ENCODE assay signal across 1 cellular context in genomic region chr3:160754855-160755747, GRCh38.
TF ChIP-seq lines count a peak whose summit lies in the region.

No MANE protein-coding gene starts in this region.

TF ChIP-seq in K562, 482 proteins besides CTCF, POLR2A, EP300 and RAD21 (continued from another document and continues in another):
- no peak for TF ChIP-seq ETV1 (tag; conservative IDR thresholded peaks at IDR 0.05; ENCODE audit: low read depth)
- no peak for TF ChIP-seq SMAD2 (IDR thresholded peaks at IDR 0.05; ENCODE audit: low read depth, low read length)
- no peak for TF ChIP-seq CEBPG (CRISPR knock-in tag; IDR thresholded peaks at IDR 0.05)
- no peak for TF ChIP-seq CEBPG (tag; conservative IDR thresholded peaks at IDR 0.05 in 1 of 2, IDR thresholded peaks at IDR 0.05 in 1 of 2)
- no peak for TF ChIP-seq PYGO2 (tag; IDR thresholded peaks at IDR 0.05)
- TF ChIP-seq GTF2B (IDR thresholded peaks at IDR 0.05; ENCODE audit: extremely low read depth, insufficient read length): no peak
- no peak for TF ChIP-seq ZHX1 (conservative IDR thresholded peaks at IDR 0.05; ENCODE audit: low read length)
- TF ChIP-seq SMAD4 (CRISPR knock-in tag; conservative IDR thresholded peaks at IDR 0.05): peak; percentile 46; the same call in 1 of the 2 replicates
- no peak for TF ChIP-seq CHAMP1 (IDR thresholded peaks at IDR 0.05)
- no peak for TF ChIP-seq MCM2 (IDR thresholded peaks at IDR 0.05; ENCODE audit: low read depth)
- no peak for TF ChIP-seq BRD4 (IDR thresholded peaks at IDR 0.05)
- TF ChIP-seq AFF4 (CRISPR knock-in tag; IDR thresholded peaks at IDR 0.05): no peak
- no peak for TF ChIP-seq E2F3 (CRISPR knock-in tag; IDR thresholded peaks at IDR 0.05)
- 0 out of 2 replicates have a peak, but pooled peaks have one; percentile 19 for TF ChIP-seq CBX1 (IDR thresholded peaks at IDR 0.05; ENCODE audit: low read depth)
- no peak for TF ChIP-seq DACH1 (IDR thresholded peaks at IDR 0.05; ENCODE audit: partially characterized antibody)
- TF ChIP-seq L3MBTL2 (IDR thresholded peaks at IDR 0.05): peak; percentile 80
- TF ChIP-seq STAG1 (CRISPR knock-in tag; IDR thresholded peaks at IDR 0.05; ENCODE audit: borderline replicate concordance): no peak
- TF ChIP-seq XRCC4 (IDR thresholded peaks at IDR 0.05; ENCODE audit: extremely low read depth, insufficient read depth, insufficient read length): no peak
- TF ChIP-seq PATZ1 (CRISPR knock-in tag; IDR thresholded peaks at IDR 0.05; ENCODE audit: borderline replicate concordance): no peak
- TF ChIP-seq KLF13 (tag; IDR thresholded peaks at IDR 0.05; ENCODE audit: borderline replicate concordance, low read depth): no peak
- no peak for TF ChIP-seq NFIC (IDR thresholded peaks at IDR 0.05)
- TF ChIP-seq NR4A1 (CRISPR knock-in tag; IDR thresholded peaks at IDR 0.05): no peak
- no peak for TF ChIP-seq NR4A1 (tag; IDR thresholded peaks at IDR 0.05)
- no peak for TF ChIP-seq FIP1L1 (IDR thresholded peaks at IDR 0.05; ENCODE audit: low read depth, low read length, poor library complexity, severe bottlenecking)
- no peak for TF ChIP-seq EGR1 (conservative IDR thresholded peaks at IDR 0.05)
- no peak for TF ChIP-seq YBX1 (IDR thresholded peaks at IDR 0.05)
- no peak for TF ChIP-seq GATAD2A (IDR thresholded peaks at IDR 0.05)
- TF ChIP-seq NFE2L1 (tag; IDR thresholded peaks at IDR 0.05; ENCODE audit: borderline replicate concordance, low read depth): no peak
- TF ChIP-seq ZNF124 (CRISPR knock-in tag; IDR thresholded peaks at IDR 0.05): no peak
- TF ChIP-seq JUND (IDR thresholded peaks at IDR 0.05; ENCODE audit: borderline replicate concordance, low read depth, low read length): peak; percentile 81
- no peak for TF ChIP-seq JUND (tag; IDR thresholded peaks at IDR 0.05; ENCODE audit: borderline replicate concordance, low read depth, low read length)
- no peak for TF ChIP-seq ARID3B (CRISPR knock-in tag; IDR thresholded peaks at IDR 0.05; ENCODE audit: borderline replicate concordance)
- no peak for TF ChIP-seq RBM17 (IDR thresholded peaks at IDR 0.05; ENCODE audit: borderline replicate concordance, low read depth, low read length)
- no peak for TF ChIP-seq EHMT2 (IDR thresholded peaks at IDR 0.05)
- TF ChIP-seq OTX1 (CRISPR knock-in tag; IDR thresholded peaks at IDR 0.05): no peak
- no peak for TF ChIP-seq ZNF75A (CRISPR knock-in tag; IDR thresholded peaks at IDR 0.05)
- no peak; the same call in 1 of the 2 replicates for TF ChIP-seq ZNF282 (CRISPR knock-in tag; IDR thresholded peaks at IDR 0.05)
- TF ChIP-seq, protein P1, sequence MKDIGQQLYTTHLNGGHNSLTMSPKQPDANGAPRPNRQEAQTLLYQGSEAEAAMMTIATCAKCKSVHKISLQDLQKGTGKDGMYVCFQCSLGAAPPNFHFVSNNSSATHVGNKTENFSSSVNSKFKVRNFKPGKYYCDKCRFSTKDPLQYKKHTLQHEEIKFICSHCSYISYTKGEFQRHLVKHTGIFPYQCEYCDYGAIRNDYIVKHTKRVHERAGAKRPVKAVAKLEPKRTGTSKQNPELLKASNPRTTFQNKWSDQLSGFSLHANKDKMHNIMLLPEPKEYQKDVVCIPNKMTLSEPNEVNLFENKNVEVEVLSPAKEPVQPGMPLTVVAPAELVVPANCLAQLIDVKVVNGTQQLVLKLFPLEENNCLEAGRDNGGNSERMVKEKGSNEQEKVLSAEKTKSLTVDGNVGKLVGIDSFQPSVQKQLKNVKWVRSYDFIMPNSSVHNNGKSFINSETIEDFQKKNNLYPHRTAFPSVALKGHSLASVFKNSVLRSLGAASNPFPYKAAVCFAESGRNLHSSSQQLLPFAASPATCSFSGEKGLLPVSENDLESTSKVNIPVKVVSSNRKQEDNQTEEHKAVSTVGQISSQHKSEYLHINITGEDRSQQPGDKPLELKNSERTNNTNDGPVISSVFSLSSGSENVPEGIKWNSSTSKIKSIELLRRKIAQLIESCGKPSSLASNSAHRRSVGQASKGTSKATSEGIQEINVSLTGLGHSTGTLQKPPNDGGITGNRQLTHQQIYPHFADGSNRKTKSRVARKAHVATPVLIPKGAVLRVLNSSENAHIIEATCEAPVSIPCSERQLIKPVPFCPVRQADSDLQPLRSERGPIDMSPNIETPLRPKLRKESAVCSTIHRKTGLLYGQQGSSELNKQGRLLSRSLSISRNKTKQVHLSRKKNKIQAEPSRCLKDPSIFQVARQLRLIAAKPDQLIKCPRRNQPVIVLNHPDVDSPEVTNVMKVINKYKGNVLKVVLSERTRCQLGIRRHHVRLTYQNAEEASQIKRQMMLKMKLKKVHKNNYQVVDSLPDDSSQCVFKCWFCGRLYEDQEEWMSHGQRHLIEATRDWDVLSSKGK (CRISPR knock-in tag; IDR thresholded peaks at IDR 0.05): no peak
- TF ChIP-seq, protein P2, sequence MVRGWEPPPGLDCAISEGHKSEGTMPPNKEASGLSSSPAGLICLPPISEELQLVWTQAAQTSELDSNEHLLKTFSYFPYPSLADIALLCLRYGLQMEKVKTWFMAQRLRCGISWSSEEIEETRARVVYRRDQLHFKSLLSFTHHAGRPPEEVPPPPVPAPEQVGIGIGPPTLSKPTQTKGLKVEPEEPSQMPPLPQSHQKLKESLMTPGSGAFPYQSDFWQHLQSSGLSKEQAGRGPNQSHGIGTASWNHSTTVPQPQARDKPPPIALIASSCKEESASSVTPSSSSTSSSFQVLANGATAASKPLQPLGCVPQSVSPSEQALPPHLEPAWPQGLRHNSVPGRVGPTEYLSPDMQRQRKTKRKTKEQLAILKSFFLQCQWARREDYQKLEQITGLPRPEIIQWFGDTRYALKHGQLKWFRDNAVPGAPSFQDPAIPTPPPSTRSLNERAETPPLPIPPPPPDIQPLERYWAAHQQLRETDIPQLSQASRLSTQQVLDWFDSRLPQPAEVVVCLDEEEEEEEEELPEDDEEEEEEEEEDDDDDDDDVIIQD (CRISPR knock-in tag; IDR thresholded peaks at IDR 0.05): no peak
- TF ChIP-seq, protein P3, sequence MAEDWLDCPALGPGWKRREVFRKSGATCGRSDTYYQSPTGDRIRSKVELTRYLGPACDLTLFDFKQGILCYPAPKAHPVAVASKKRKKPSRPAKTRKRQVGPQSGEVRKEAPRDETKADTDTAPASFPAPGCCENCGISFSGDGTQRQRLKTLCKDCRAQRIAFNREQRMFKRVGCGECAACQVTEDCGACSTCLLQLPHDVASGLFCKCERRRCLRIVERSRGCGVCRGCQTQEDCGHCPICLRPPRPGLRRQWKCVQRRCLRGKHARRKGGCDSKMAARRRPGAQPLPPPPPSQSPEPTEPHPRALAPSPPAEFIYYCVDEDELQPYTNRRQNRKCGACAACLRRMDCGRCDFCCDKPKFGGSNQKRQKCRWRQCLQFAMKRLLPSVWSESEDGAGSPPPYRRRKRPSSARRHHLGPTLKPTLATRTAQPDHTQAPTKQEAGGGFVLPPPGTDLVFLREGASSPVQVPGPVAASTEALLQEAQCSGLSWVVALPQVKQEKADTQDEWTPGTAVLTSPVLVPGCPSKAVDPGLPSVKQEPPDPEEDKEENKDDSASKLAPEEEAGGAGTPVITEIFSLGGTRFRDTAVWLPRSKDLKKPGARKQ (CRISPR knock-in tag; IDR thresholded peaks at IDR 0.05): no peak
- no peak for TF ChIP-seq ZBED1 (IDR thresholded peaks at IDR 0.05)
